ENCODE assay signal across 17 cellular contexts in genomic region chr9:132143359-132143758, GRCh38.
"Had no signal": no experiment of that assay in that cellular context is flagged by ENCODE, and none has a peak within 500 bp of the region (broad histone marks: within the 10 kb centered on the region; RNA-seq: fewer than 3 reads in every experiment).

No MANE protein-coding gene starts in this region.

- ATAC-seq: sciatic nerve; stimulated activated naive B cell treated with anti-CD40 and anti-IgM and Interleukin-4, amounts not matched to agents 10 μg/mL and 1 μg/mL and 100 μg/mL, for 72 hours; stimulated activated naive CD8-positive, alpha-beta T cell treated with anti-CD3 and anti-CD28 coated beads, Interleukin-15, amount 100 ng/mL, for 72 hours; upper lobe of right lung had no signal

- DNase-seq: effector CD4-positive, alpha-beta T cell; endodermal cell; erythroblast; immature natural killer cell; mesendoderm; naive B cell; psoas muscle; retina; spleen; stimulated activated CD4-positive, alpha-beta T cell treated with anti-CD3 and anti-CD28 coated beads, Interleukin-15, amount 100 ng/mL, for 24 hours; stimulated activated CD4-positive, alpha-beta T cell treated with anti-CD3 and anti-CD28 coated beads, Interleukin-1b, Interleukin-23, amount 100 ng/mL, for 48 hours; stimulated activated CD4-positive, alpha-beta T cell treated with anti-CD3 and anti-CD28 coated beads, Interleukin-4, amount 100 ng/mL, for 4 hours; stimulated activated naive B cell treated with anti-CD40 and anti-IgM and Interleukin-4, amounts not matched to agents 10 μg/mL and 1 μg/mL and 100 μg/mL, for 72 hours; stimulated activated naive CD8-positive, alpha-beta T cell treated with anti-CD3 and anti-CD28 coated beads, Interleukin-15, amount 100 ng/mL, for 72 hours; testis; upper lobe of right lung had no signal
